Comparison of ENCODE assay signal across 24 cellular contexts in genomic region chr3:63355809-63356208, GRCh38.
"Had no signal": no experiment of that assay in that cellular context is flagged by ENCODE, and none has a peak within 500 bp of the region (broad histone marks: within the 10 kb centered on the region; RNA-seq: fewer than 3 reads in every experiment).

No MANE protein-coding gene starts in this region.

- H3K27me3 ChIP-seq: ascending aorta, upper lobe of left lung had no signal

- H3K79me2 ChIP-seq: hepatocyte had no signal

- H3K4me2 ChIP-seq: hepatocyte had no signal

- H2AFZ ChIP-seq: hepatocyte had no signal

- H3K4me1 ChIP-seq: ascending aorta, breast epithelium, foreskin keratinocyte, sigmoid colon, upper lobe of left lung had no signal

- DNase-seq: activated CD4-positive, alpha-beta T cell treated with anti-CD3 and anti-CD28 coated beads, Interleukin-2, amount 10 ng/mL, durations not matched to agents 24 days and 14 days; activated CD8-positive, alpha-beta memory T cell treated with anti-CD3 and anti-CD28 coated beads, Interleukin-2, amount 10 ng/mL, durations not matched to agents 7 days and 5 days; activated CD8-positive, alpha-beta T cell treated with anti-CD3 and anti-CD28 coated beads for 36 hours; activated gamma-delta T cell; activated T-cell treated with anti-CD3 and anti-CD28 coated beads for 4 hours; dorsolateral prefrontal cortex; effector memory CD8-positive, alpha-beta T cell; foreskin keratinocyte; left ventricle myocardium superior; mammary epithelial cell; natural killer cell; retina; sigmoid colon; spleen; stimulated activated CD4-positive, alpha-beta T cell treated with anti-CD3 and anti-CD28 coated beads, Interleukin-4, amount 100 ng/mL, for 24 hours; stimulated activated naive CD4-positive, alpha-beta T cell treated with Interleukin-2 at 50 U/mL for 16 hours; T-helper 2 cell; upper lobe of left lung had no signal

- H3K4me3 ChIP-seq: ascending aorta, breast epithelium, dorsolateral prefrontal cortex, hepatocyte, sigmoid colon, spleen, upper lobe of left lung had no signal

- H3K36me3 ChIP-seq: ascending aorta, breast epithelium, sigmoid colon, spleen, upper lobe of left lung had no signal

- H3K27ac ChIP-seq: ascending aorta, breast epithelium, dorsolateral prefrontal cortex, foreskin keratinocyte, hepatocyte, sigmoid colon, spleen, upper lobe of left lung, VCaP had no signal

- H3K9me3 ChIP-seq: ascending aorta, breast epithelium, sigmoid colon, spleen, upper lobe of left lung had no signal

- ATAC-seq: activated CD4-positive, CD25-positive, alpha-beta regulatory T cell treated with anti-CD3 and anti-CD28 coated beads, Interleukin-2, amount 50 U/mL, for 24 hours; activated CD8-positive, alpha-beta memory T cell treated with anti-CD3 and anti-CD28 coated beads, Interleukin-2, amount 10 ng/mL, durations not matched to agents 7 days and 5 days; activated CD8-positive, alpha-beta T cell treated with anti-CD3 and anti-CD28 coated beads for 36 hours; effector memory CD8-positive, alpha-beta T cell; esophagus mucosa; foreskin keratinocyte; left ventricle myocardium superior; natural killer cell had no signal
